ENCODE assay signal across 8 cellular contexts in genomic region chr17:7687908-7688807, GRCh38. TPM values are rescaled to one million over a fixed set of nuclear protein-coding genes. Genes with fewer than 3 reads are reported as not detected.
DNase-seq lines count a peak whose midpoint lies in the region; ATAC-seq, FAIRE-seq and TF ChIP-seq lines count a peak whose summit lies in the region.

TSS of gene WRAP53 (plus strand) at chr17:7688477. CDS start at chr17:7688649, 172 bp downstream.

- TF ChIP-seq POLR2A in GM15510 (IDR thresholded peaks at IDR 0.05; ENCODE audit: borderline replicate concordance, extremely low read depth, insufficient read length) (peak; percentile 54), prostate gland (IDR thresholded peaks at IDR 0.05) (peak; percentile 23)

- H3K27me3 ChIP-seq in left ventricle myocardium inferior (ENCODE audit: low read depth) (no peaks in the 10 kb centered on the region), prostate gland (replicated peaks; ENCODE audit: insufficient read depth) (no peaks in the 10 kb centered on the region)

- FAIRE-seq in urothelium cell line (lab: Jason Lieb, UNC), result no peak

- peak within 1 kb of the TSS; percentile 97 for H3K4me3 Mint-ChIP-seq in T-helper 17 cell

- H3K36me3 ChIP-seq in left ventricle myocardium inferior (peaks cover 6% of the 10 kb centered on the region), prostate gland (no peaks in the 10 kb centered on the region)

- H3K4me3 ChIP-seq in left ventricle myocardium inferior (peak within 1 kb of the TSS; percentile 95), prostate gland (peak within 1 kb of the TSS; percentile 66 to 77)

- peak within 1 kb of the TSS; percentile 100 for H3K27ac Mint-ChIP-seq in T-helper 17 cell

- peaks cover 37% of the 10 kb centered on the region for H3K4me1 Mint-ChIP-seq in T-helper 17 cell

- intact Hi-C loops in left ventricle myocardium inferior (cut with micrococcal nuclease) (loop anchor here (5.0 kb wide), 1 partner anchor 56 kb away; the partner anchor contains the start of gene SHBG), prostate gland (cut with DNase I) (loop anchor here (5.0 to 10.0 kb wide), 4 partner anchors 61 to 336 kb away; partner anchors contain the start of genes KCTD11, POLR2A, SAT2 and SLC35G6)

- peaks cover 10% of the 10 kb centered on the region for H3K36me3 Mint-ChIP-seq in T-helper 17 cell (ENCODE audit: low read depth)

- H3K27me3 Mint-ChIP-seq in T-helper 17 cell, result no peaks in the 10 kb centered on the region

- peak; percentile 78 for ATAC-seq in HG02885 (IDR thresholded peaks at IDR 0.05; ENCODE audit: poor library complexity, unreplicated experiment)
- peak; percentile 84 for ATAC-seq in T-helper 17 cell

- WGBS in prostate gland, result under 1% methylated on average over 51 of the region's 51 CpGs

- TF ChIP-seq CTCF in left ventricle myocardium inferior (IDR thresholded peaks at IDR 0.05; ENCODE audit: borderline replicate concordance), result peak; percentile 100
- TF ChIP-seq CTCF in prostate gland (IDR thresholded peaks at IDR 0.05), result peak; percentile 90 to 100 (median 100)

- H3K4me1 ChIP-seq in left ventricle myocardium inferior, result peaks cover 53% of the 10 kb centered on the region
- peaks cover 9% of the 10 kb centered on the region for H3K4me1 ChIP-seq in prostate gland (replicated peaks)

- H3K9me3 ChIP-seq in T-helper 17 cell (ENCODE audit: control insufficient read depth, low read length, poor library complexity, severe bottlenecking), result no peaks in the 10 kb centered on the region
- H3K9me3 ChIP-seq in left ventricle myocardium inferior (replicated peaks), result no peaks in the 10 kb centered on the region
- no peaks in the 10 kb centered on the region for H3K9me3 ChIP-seq in prostate gland

- H3K27ac ChIP-seq in left ventricle myocardium inferior (replicated peaks) (peak within 1 kb of the TSS; percentile 99), prostate gland (peak within 1 kb of the TSS; percentile 90 to 93)

- DNase-seq in NCI-H1694 treated with DMSO at 0.1 percent for 48 hours (lab: John Stamatoyannopoulos, UW) (peak; percentile 99), T-helper 17 cell (peak; percentile 83 to 97 (median 90)), amygdala (lab: John Stamatoyannopoulos, UW) (peak; percentile 58 to 99 (median 96)), left ventricle myocardium inferior (peak; percentile 96), prostate gland (ENCODE audit: low spot score) (peak; percentile 99), urothelium cell line (ENCODE audit: low spot score) (peak; percentile 92)

RNA-seq across cellular contexts. Expression of gene WRAP53, which starts in this region (rescaled TPM):
- total RNA-seq in T-helper 17 cell (1 to 10 TPM; 6.6 TPM), left ventricle myocardium inferior (4.7 TPM), prostate gland (1 to 10 TPM; 8.6 to 9.4 TPM)

Comparison
In these comparisons a context has a peak if more than half of its experiments do, and no peak if none do; other contexts are left out.
1. Peak in every context shown above with its lines: DNase-seq, ATAC-seq, H3K4me3 ChIP-seq and H3K27ac ChIP-seq.